ENCODE assay signal across 8 cellular contexts in the genomic region with DNA sequence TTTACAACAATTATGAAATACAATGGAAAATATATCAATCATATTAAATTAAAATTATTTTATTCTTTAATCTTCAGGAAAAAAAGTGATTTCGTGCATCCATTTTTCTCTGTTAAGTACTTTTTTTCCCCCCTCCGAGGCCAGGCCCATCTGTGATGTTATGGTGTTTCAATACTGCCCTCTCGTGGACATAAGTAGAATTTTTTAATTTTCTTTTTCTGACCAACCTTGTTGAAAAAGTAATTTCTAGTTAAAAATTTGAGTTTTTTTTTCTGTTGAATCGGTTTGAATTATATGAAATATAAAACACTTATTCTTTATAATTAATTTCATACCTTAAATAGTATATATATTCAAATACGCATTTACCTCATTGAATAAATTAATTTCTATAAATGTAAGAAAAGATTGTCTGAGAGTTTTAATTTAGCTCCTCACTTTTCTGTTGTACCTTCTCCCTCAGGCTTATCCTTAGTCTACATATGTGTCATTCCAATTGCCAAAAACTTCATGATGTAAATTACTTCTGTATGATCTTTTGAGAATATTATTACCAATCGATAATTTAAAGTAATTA.
DNase-seq lines count a peak whose midpoint lies in the region; ATAC-seq and TF ChIP-seq lines count a peak whose summit lies in the region.

No MANE protein-coding gene starts in this region.

- POLR2A ChIA-PET in WTC11 (lab: Charles Lee) = no interaction called here

- H3K4me1 ChIP-seq in iPS DF 6.9 (ENCODE audit: control insufficient read depth, insufficient read depth, low read length) = no peaks in the 10 kb centered on the region; the same call in 1 of the 2 replicates
- no peaks in the 10 kb centered on the region for H3K4me1 ChIP-seq in mucosa of descending colon (ENCODE audit: low read depth)

- H3K36me3 Mint-ChIP-seq in WTC11 = peaks cover 16% of the 10 kb centered on the region

- TF ChIP-seq CTCF in WTC11 (IDR thresholded peaks at IDR 0.05) (peak; percentile 29), mucosa of descending colon (IDR thresholded peaks at IDR 0.05) (no peak)

- H3K9me3 ChIP-seq in iPS DF 6.9 (ENCODE audit: control insufficient read depth, insufficient read depth, low read length) = no peaks in the 10 kb centered on the region
- H3K9me3 ChIP-seq in mucosa of descending colon = no peaks in the 10 kb centered on the region

- H3K27ac ChIP-seq in iPS DF 6.9 (ENCODE audit: low read length) = no peak overlapping the region

- H3K27me3 Mint-ChIP-seq in WTC11 (ENCODE audit: low read depth) = no peaks in the 10 kb centered on the region

- ATAC-seq in GM19035 (IDR thresholded peaks at IDR 0.05; ENCODE audit: unreplicated experiment) = peak; percentile 65
- no peak for ATAC-seq in WTC11
- no peak for ATAC-seq in mucosa of descending colon
- ATAC-seq in GM21528 (IDR thresholded peaks at IDR 0.05; ENCODE audit: low FRiP score, unreplicated experiment) = no peak

- CTCF ChIA-PET in WTC11 (lab: Charles Lee) = interaction anchor here (0.6 to 1.6 kb wide), 4 partner anchors 33 to 426 kb away, joined by 3 to 4 read pairs (median 4); no protein-coding TSS in a partner anchor

- no peak overlapping the region for H3K4me3 Mint-ChIP-seq in WTC11

- peak; percentile 35 for DNase-seq in COLO829 (ENCODE audit: low spot score)
- peak; percentile 14 for DNase-seq in NCI-H1092 (lab: John Stamatoyannopoulos, UW)
- peak; percentile 18 for DNase-seq in WTC11 (ENCODE audit: low spot score)
- DNase-seq in iPS DF 6.9 (ENCODE audit: low read depth, low spot score) = peak; percentile 22
- no peak for DNase-seq in NCI-H128 (lab: John Stamatoyannopoulos, UW; ENCODE audit: unreplicated experiment)
- DNase-seq in mucosa of descending colon = no peak

- intact Hi-C loops in mucosa of descending colon (cut with DNase I, micrococcal nuclease) = no loop called here

- no peaks in the 10 kb centered on the region for H3K27me3 ChIP-seq in iPS DF 6.9 (ENCODE audit: control insufficient read depth, insufficient read depth, low read length)

- H3K27ac Mint-ChIP-seq in WTC11 = no peak overlapping the region

- H3K9me3 Mint-ChIP-seq in WTC11 = peaks cover 15% of the 10 kb centered on the region

- no peak overlapping the region for H3K4me3 ChIP-seq in iPS DF 6.9 (ENCODE audit: low read length)
- H3K4me3 ChIP-seq in mucosa of descending colon = no peak overlapping the region

- peaks cover 28% of the 10 kb centered on the region for H3K4me1 Mint-ChIP-seq in WTC11

- H3K36me3 ChIP-seq in iPS DF 6.9 (ENCODE audit: control insufficient read depth, insufficient read depth, low read length) (no peaks in the 10 kb centered on the region), mucosa of descending colon (ENCODE audit: low read depth) (no peaks in the 10 kb centered on the region)

- WGBS in iPS DF 6.9 (ENCODE audit: insufficient coverage, insufficient read length) = no CpG with 5 or more reads among the region's 6 CpGs

TF ChIP-seq in WTC11, 78 proteins besides CTCF, POLR2A, EP300 and RAD21:
- no peak for TF ChIP-seq FOXP1 (CRISPR knock-in tag; IDR thresholded peaks at IDR 0.05; ENCODE audit: borderline replicate concordance)
- no peak for TF ChIP-seq GABPB1 (CRISPR knock-in tag; IDR thresholded peaks at IDR 0.05)
- TF ChIP-seq, protein P1, sequence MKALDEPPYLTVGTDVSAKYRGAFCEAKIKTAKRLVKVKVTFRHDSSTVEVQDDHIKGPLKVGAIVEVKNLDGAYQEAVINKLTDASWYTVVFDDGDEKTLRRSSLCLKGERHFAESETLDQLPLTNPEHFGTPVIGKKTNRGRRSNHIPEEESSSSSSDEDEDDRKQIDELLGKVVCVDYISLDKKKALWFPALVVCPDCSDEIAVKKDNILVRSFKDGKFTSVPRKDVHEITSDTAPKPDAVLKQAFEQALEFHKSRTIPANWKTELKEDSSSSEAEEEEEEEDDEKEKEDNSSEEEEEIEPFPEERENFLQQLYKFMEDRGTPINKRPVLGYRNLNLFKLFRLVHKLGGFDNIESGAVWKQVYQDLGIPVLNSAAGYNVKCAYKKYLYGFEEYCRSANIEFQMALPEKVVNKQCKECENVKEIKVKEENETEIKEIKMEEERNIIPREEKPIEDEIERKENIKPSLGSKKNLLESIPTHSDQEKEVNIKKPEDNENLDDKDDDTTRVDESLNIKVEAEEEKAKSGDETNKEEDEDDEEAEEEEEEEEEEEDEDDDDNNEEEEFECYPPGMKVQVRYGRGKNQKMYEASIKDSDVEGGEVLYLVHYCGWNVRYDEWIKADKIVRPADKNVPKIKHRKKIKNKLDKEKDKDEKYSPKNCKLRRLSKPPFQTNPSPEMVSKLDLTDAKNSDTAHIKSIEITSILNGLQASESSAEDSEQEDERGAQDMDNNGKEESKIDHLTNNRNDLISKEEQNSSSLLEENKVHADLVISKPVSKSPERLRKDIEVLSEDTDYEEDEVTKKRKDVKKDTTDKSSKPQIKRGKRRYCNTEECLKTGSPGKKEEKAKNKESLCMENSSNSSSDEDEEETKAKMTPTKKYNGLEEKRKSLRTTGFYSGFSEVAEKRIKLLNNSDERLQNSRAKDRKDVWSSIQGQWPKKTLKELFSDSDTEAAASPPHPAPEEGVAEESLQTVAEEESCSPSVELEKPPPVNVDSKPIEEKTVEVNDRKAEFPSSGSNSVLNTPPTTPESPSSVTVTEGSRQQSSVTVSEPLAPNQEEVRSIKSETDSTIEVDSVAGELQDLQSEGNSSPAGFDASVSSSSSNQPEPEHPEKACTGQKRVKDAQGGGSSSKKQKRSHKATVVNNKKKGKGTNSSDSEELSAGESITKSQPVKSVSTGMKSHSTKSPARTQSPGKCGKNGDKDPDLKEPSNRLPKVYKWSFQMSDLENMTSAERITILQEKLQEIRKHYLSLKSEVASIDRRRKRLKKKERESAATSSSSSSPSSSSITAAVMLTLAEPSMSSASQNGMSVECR (CRISPR knock-in tag; IDR thresholded peaks at IDR 0.05; ENCODE audit: borderline replicate concordance) = no peak
- TF ChIP-seq GRHL2 (CRISPR knock-in tag; IDR thresholded peaks at IDR 0.05; ENCODE audit: insufficient replicate concordance, severe bottlenecking) = no peak
- no peak for TF ChIP-seq RELA (CRISPR knock-in tag; IDR thresholded peaks at IDR 0.05; ENCODE audit: borderline replicate concordance)
- no peak for TF ChIP-seq ZBTB21 (CRISPR knock-in tag; IDR thresholded peaks at IDR 0.05; ENCODE audit: borderline replicate concordance)
- TF ChIP-seq ZNF396 (CRISPR knock-in tag; IDR thresholded peaks at IDR 0.05; ENCODE audit: borderline replicate concordance) = no peak
- no peak for TF ChIP-seq NR2C2 (CRISPR knock-in tag; IDR thresholded peaks at IDR 0.05)
- TF ChIP-seq GTF2I (CRISPR knock-in tag; conservative IDR thresholded peaks at IDR 0.05) = no peak
- TF ChIP-seq, protein P2, sequence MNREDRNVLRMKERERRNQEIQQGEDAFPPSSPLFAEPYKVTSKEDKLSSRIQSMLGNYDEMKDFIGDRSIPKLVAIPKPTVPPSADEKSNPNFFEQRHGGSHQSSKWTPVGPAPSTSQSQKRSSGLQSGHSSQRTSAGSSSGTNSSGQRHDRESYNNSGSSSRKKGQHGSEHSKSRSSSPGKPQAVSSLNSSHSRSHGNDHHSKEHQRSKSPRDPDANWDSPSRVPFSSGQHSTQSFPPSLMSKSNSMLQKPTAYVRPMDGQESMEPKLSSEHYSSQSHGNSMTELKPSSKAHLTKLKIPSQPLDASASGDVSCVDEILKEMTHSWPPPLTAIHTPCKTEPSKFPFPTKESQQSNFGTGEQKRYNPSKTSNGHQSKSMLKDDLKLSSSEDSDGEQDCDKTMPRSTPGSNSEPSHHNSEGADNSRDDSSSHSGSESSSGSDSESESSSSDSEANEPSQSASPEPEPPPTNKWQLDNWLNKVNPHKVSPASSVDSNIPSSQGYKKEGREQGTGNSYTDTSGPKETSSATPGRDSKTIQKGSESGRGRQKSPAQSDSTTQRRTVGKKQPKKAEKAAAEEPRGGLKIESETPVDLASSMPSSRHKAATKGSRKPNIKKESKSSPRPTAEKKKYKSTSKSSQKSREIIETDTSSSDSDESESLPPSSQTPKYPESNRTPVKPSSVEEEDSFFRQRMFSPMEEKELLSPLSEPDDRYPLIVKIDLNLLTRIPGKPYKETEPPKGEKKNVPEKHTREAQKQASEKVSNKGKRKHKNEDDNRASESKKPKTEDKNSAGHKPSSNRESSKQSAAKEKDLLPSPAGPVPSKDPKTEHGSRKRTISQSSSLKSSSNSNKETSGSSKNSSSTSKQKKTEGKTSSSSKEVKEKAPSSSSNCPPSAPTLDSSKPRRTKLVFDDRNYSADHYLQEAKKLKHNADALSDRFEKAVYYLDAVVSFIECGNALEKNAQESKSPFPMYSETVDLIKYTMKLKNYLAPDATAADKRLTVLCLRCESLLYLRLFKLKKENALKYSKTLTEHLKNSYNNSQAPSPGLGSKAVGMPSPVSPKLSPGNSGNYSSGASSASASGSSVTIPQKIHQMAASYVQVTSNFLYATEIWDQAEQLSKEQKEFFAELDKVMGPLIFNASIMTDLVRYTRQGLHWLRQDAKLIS (CRISPR knock-in tag; IDR thresholded peaks at IDR 0.05; ENCODE audit: borderline replicate concordance) = no peak
- TF ChIP-seq, protein P3, sequence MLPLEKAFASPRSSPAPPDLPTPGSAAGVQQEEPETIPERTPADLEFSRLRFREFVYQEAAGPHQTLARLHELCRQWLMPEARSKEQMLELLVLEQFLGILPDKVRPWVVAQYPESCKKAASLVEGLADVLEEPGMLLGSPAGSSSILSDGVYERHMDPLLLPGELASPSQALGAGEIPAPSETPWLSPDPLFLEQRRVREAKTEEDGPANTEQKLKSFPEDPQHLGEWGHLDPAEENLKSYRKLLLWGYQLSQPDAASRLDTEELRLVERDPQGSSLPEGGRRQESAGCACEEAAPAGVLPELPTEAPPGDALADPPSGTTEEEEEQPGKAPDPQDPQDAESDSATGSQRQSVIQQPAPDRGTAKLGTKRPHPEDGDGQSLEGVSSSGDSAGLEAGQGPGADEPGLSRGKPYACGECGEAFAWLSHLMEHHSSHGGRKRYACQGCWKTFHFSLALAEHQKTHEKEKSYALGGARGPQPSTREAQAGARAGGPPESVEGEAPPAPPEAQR (CRISPR knock-in tag; IDR thresholded peaks at IDR 0.05) = no peak
- no peak for TF ChIP-seq EMX1 (CRISPR knock-in tag; IDR thresholded peaks at IDR 0.05)
- TF ChIP-seq MYBL2 (CRISPR knock-in tag; IDR thresholded peaks at IDR 0.05) = no peak
- TF ChIP-seq OVOL2 (CRISPR knock-in tag; IDR thresholded peaks at IDR 0.05; ENCODE audit: borderline replicate concordance) = no peak

Comparison
In these comparisons a context has a peak if more than half of its experiments do, and no peak if none do; other contexts are left out.
1. DNase-seq: peak in COLO829 (single experiment), NCI-H1092 (single experiment), WTC11 (single experiment) and iPS DF 6.9 (single experiment); none in NCI-H128 (single experiment) and mucosa of descending colon (0 of 3).